Comparison of ENCODE assay signal across 8 cellular contexts in the genomic region with DNA sequence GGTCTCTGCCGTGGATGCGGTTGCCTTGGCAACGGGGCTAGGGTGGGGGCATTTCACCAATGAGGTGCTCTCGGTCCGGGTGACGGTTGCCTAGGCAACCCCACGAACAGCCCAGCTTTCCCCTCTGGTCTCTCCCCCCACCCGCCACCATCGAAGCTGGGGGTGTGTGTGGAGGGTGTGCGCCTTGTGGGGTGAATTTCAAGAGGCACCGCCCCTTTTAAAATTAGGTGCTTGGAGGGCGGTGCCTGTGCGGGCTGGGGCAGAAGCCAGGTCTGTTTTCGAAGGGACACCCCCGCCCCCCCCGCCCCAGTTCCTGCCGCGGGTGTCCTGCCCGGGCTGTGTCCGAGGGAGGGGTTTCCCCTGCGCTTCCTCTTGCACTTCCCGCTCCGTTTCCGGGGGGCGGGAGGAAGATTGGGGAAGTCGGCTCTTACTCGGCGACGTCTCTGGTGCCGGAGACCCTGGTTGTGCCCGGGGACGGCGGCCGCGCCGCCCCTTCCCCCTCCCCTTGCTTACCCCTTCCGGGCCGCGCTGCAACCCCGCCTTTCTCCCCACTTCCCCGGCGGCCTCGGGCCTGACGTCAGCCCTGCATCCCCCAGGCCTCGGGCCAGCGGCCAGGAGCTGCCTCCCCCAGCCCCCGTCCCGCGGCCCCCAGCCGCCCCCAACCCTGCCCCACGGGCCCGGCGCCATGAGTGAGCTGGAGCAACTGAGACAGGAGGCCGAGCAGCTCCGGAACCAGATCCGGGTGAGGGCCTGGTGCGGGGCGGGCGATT. TPM values are rescaled to one million over a fixed set of nuclear protein-coding genes. Genes with fewer than 3 reads are reported as not detected.
DNase-seq lines count a peak whose midpoint lies in the region; ATAC-seq, FAIRE-seq and TF ChIP-seq lines count a peak whose summit lies in the region.

No MANE protein-coding gene starts in this region.

- H3K9me2 ChIP-seq in HCT116 (ENCODE audit: insufficient read depth) = no peaks in the 10 kb centered on the region

- H2BK15ac ChIP-seq in mesenchymal stem cell (ENCODE audit: low read depth, poor library complexity, severe bottlenecking) = no peak overlapping the region

- BruUV-seq in HCT116 (replicated peaks; lab: Mats Ljungman, UMichigan) = no TSS peak

- peak; percentile 79 for FAIRE-seq in G401.6 (lab: Jason Lieb, UNC)

- H3K23ac ChIP-seq in mesenchymal stem cell (ENCODE audit: low read length in 2 of 2) = no peak overlapping the region

- peak overlapping the region; percentile 94 for H3K4me2 ChIP-seq in HCT116 (ENCODE audit: low read length)
- H3K4me2 ChIP-seq in mesenchymal stem cell (ENCODE audit: low read length, poor library complexity, severe bottlenecking) = peak overlapping the region; percentile 84

- no peaks in the 10 kb centered on the region for H3K27me3 ChIP-seq in HCT116 (ENCODE audit: insufficient read depth, low read length)
- H3K27me3 ChIP-seq in effector memory CD4-positive, alpha-beta T cell (replicated peaks; ENCODE audit: control insufficient read depth, insufficient read depth, low read length, poor library complexity, severe bottlenecking) = no peaks in the 10 kb centered on the region
- no peaks in the 10 kb centered on the region for H3K27me3 ChIP-seq in mesenchymal stem cell (ENCODE audit: control insufficient read depth in 1 of 2, insufficient read depth in 1 of 2, low read length in 2 of 2)

- peak overlapping the region in 1 of 2 experiments; percentile 35 for H2BK12ac ChIP-seq in mesenchymal stem cell (ENCODE audit: low read length in 2 of 2)

- H4K91ac ChIP-seq in mesenchymal stem cell (ENCODE audit: low read length) = peak overlapping the region; percentile 36

- intact Hi-C loops in HCT116 (cut with micrococcal nuclease) = no loop called here

- no peak overlapping the region for H2BK5ac ChIP-seq in mesenchymal stem cell (ENCODE audit: low read depth, low read length, poor library complexity, severe bottlenecking)

- peak overlapping the region; percentile 32 to 41 for H3K4ac ChIP-seq in mesenchymal stem cell (ENCODE audit: low read depth in 1 of 2, low read length in 2 of 2)

- no peak overlapping the region for H2BK120ac ChIP-seq in mesenchymal stem cell (ENCODE audit: low read depth, low read length)

- CTCF ChIA-PET in HCT116 (lab: Charles Lee) = no interaction called here

- peaks cover 0 to 16% of the 10 kb centered on the region in 2 experiments; a peak in 1 of 4 replicates for H3K4me1 ChIP-seq in HCT116 (ENCODE audit: control insufficient read depth in 1 of 2, insufficient read depth in 2 of 2, low read length in 2 of 2)
- peaks cover 17% of the 10 kb centered on the region for H3K4me1 ChIP-seq in effector memory CD4-positive, alpha-beta T cell (ENCODE audit: control insufficient read depth, insufficient read depth, low read length, poor library complexity, severe bottlenecking)
- H3K4me1 ChIP-seq in mesenchymal stem cell (ENCODE audit: control insufficient read depth, insufficient read depth, low read depth, low read length) = peaks cover 11% of the 10 kb centered on the region

- H3K4me3 ChIP-seq in HCT116 (replicated peaks in 1 of 2; ENCODE audit: low read depth in 1 of 2, low read length in 2 of 2) (peak overlapping the region; percentile 88 to 96; a peak in 3 of 4 replicates), mesenchymal stem cell (ENCODE audit: insufficient read depth in 1 of 2, low read depth in 1 of 2, low read length in 2 of 2) (peak overlapping the region; percentile 82 to 89)
- H3K4me3 ChIP-seq in effector memory CD4-positive, alpha-beta T cell (ENCODE audit: insufficient read depth, low read depth, low read length, poor library complexity, severe bottlenecking) = peak overlapping the region; percentile 62

- no peaks in the 10 kb centered on the region for H4K20me1 ChIP-seq in HCT116 (ENCODE audit: insufficient read depth)

- H3K27ac ChIP-seq in HCT116 (ENCODE audit: low read depth, low read length) = no peak overlapping the region
- H3K27ac ChIP-seq in effector memory CD4-positive, alpha-beta T cell (ENCODE audit: insufficient read depth, low read length, poor library complexity, severe bottlenecking) = peak overlapping the region; percentile 86
- H3K27ac ChIP-seq in mesenchymal stem cell (ENCODE audit: low read length, poor library complexity, severe bottlenecking) = peak overlapping the region; percentile 6

- ATAC-seq in HCT116 (no peak), HG03039 (IDR thresholded peaks at IDR 0.05; ENCODE audit: unreplicated experiment) (no peak)

- no peak overlapping the region for H4K8ac ChIP-seq in mesenchymal stem cell (ENCODE audit: low read length)

- no peak for TF ChIP-seq CTCF in HCT116 (IDR thresholded peaks at IDR 0.05 in 2 of 3, conservative IDR thresholded peaks at IDR 0.05 in 1 of 3; ENCODE audit: borderline replicate concordance in 1 of 3, insufficient read depth in 1 of 3, low read depth in 2 of 3, low read length in 2 of 3)

- TF ChIP-seq POLR2A in HCT116 (IDR thresholded peaks at IDR 0.05; ENCODE audit: borderline replicate concordance, extremely low read depth, insufficient read depth, insufficient read length) = no peak

- TF ChIP-seq RAD21 in HCT116 (IDR thresholded peaks at IDR 0.05; ENCODE audit: low read depth) = no peak

- WGBS in mesenchymal stem cell = 14% methylated on average over 24 of the region's 59 CpGs

- peaks cover 20% of the 10 kb centered on the region for H3K79me1 ChIP-seq in mesenchymal stem cell (replicated peaks; ENCODE audit: low read length, poor library complexity, severe bottlenecking)

- no peak for DNase-seq in HCT116 (ENCODE audit: low read depth, low spot score)
- peak; percentile 59 to 78 for DNase-seq in NCI-H526 (lab: John Stamatoyannopoulos, UW)
- DNase-seq in activated CD8-positive, alpha-beta memory T cell treated with anti-CD3 and anti-CD28 coated beads for 1 hour (ENCODE audit: extremely low read depth in 1 of 2, low read depth in 1 of 2) = peak; percentile 69 to 89
- DNase-seq in effector memory CD4-positive, alpha-beta T cell = peak; percentile 92 to 94 (median 93)
- DNase-seq in mesenchymal stem cell = peak; percentile 79
- DNase-seq in stimulated activated CD8-positive, alpha-beta memory T cell treated with anti-CD3 and anti-CD28 coated beads, Interleukin-12 subunit alpha, Interleukin-12 subunit beta, amount 100 ng/mL, for 1 hour (ENCODE audit: low read depth) = peak; percentile 73

- peak overlapping the region; percentile 87; the same call in 1 of the 2 replicates for H3K9ac ChIP-seq in HCT116 (ENCODE audit: low read length)
- H3K9ac ChIP-seq in mesenchymal stem cell (ENCODE audit: low read length) = peak overlapping the region; percentile 96

- peak overlapping the region in 1 of 2 experiments; percentile 68 for H3K18ac ChIP-seq in mesenchymal stem cell (ENCODE audit: low read depth in 1 of 2, low read length in 2 of 2)

- H2AFZ ChIP-seq in HCT116 (ENCODE audit: low read depth, low read length, poor library complexity, severe bottlenecking) (no peak overlapping the region), mesenchymal stem cell (ENCODE audit: low read depth, low read length) (no peak overlapping the region)

- H3K9me3 ChIP-seq in HCT116 (ENCODE audit: control insufficient read depth in 1 of 2, insufficient read depth in 1 of 2, low read depth in 1 of 2, low read length in 2 of 2) = no peaks in the 10 kb centered on the region
- no peaks in the 10 kb centered on the region for H3K9me3 ChIP-seq in effector memory CD4-positive, alpha-beta T cell (ENCODE audit: control insufficient read depth, low read length)
- no peaks in the 10 kb centered on the region for H3K9me3 ChIP-seq in mesenchymal stem cell (ENCODE audit: control insufficient read depth, low read length)

- no peak overlapping the region for H3K14ac ChIP-seq in mesenchymal stem cell (ENCODE audit: low read length in 2 of 2)

- no peak overlapping the region for H2AK5ac ChIP-seq in mesenchymal stem cell (ENCODE audit: low read length, severe bottlenecking)

- H3K36me3 ChIP-seq in HCT116 (ENCODE audit: control insufficient read depth in 1 of 2, insufficient read depth in 2 of 2, low read length in 2 of 2) (peaks cover 13 to 17% of the 10 kb centered on the region in 2 experiments; a peak in 3 of 4 replicates), mesenchymal stem cell (ENCODE audit: control insufficient read depth in 1 of 2, insufficient read depth in 2 of 2, low read depth in 1 of 2, low read length in 2 of 2) (peaks cover 38 to 46% of the 10 kb centered on the region in 2 experiments)
- peaks cover 34% of the 10 kb centered on the region for H3K36me3 ChIP-seq in effector memory CD4-positive, alpha-beta T cell (ENCODE audit: control insufficient read depth, insufficient read depth, low read length)

- peaks cover 26% of the 10 kb centered on the region for H3K79me2 ChIP-seq in HCT116 (ENCODE audit: insufficient read depth, low read length)

- RAD21 ChIA-PET in HCT116 (lab: Charles Lee; ENCODE audit: low non-redundant PET in 1 of 2, low total read pairs in 2 of 2, uncharacterized antibody in 2 of 2, unreplicated experiment in 2 of 2) = no interaction called here

- POLR2A ChIA-PET in HCT116 (lab: Charles Lee) = interaction anchor here (1.1 to 2.0 kb wide), 2 partner anchors 30 to 247 kb away, joined by 3 to 4 read pairs; a partner anchor contains a TSS

TF ChIP-seq in HCT116, 20 proteins besides CTCF, POLR2A, EP300 and RAD21 (continues in another document):
- TF ChIP-seq SP1 (IDR thresholded peaks at IDR 0.05; ENCODE audit: low read depth) (no peak), ZNF274 (IDR thresholded peaks at IDR 0.05; ENCODE audit: low read depth, low read length) (no peak)

RNA-seq across cellular contexts. Expression of a gene that starts 2.2 kb away (rescaled TPM):
- 246 TPM for total RNA-seq in HCT116 (2021; ENCODE audit: unreplicated experiment)
- 302 and 394 TPM in 2 replicates for polyA plus RNA-seq in HCT116 (2012)
- 145 TPM for polyA plus RNA-seq in mesenchymal stem cell (2013, experiment 1 of 2)
- polyA plus RNA-seq in mesenchymal stem cell (2013, experiment 2 of 2) = 145 TPM

RNA-seq across cellular contexts. Expression of a gene that starts 18.3 kb away (rescaled TPM):
- 59.7 TPM for total RNA-seq in HCT116 (2021; ENCODE audit: unreplicated experiment)
- polyA plus RNA-seq in HCT116 (2012) = 24.5 and 26.8 TPM in 2 replicates
- 13.2 TPM for polyA plus RNA-seq in mesenchymal stem cell (2013, experiment 1 of 2)
- 12.0 TPM for polyA plus RNA-seq in mesenchymal stem cell (2013, experiment 2 of 2)

RNA-seq across cellular contexts. Expression of a gene that starts 19.5 kb away (rescaled TPM):
- total RNA-seq in HCT116 (2021; ENCODE audit: unreplicated experiment) = not detected
- not detected in 2 replicates for polyA plus RNA-seq in HCT116 (2012)
- polyA plus RNA-seq in mesenchymal stem cell (2013, experiment 1 of 2) = not detected
- polyA plus RNA-seq in mesenchymal stem cell (2013, experiment 2 of 2) = 0.03 TPM

RNA-seq across cellular contexts. Expression of a gene that starts 30.2 kb away (rescaled TPM):
- total RNA-seq in HCT116 (2021; ENCODE audit: unreplicated experiment) = 67.5 TPM
- polyA plus RNA-seq in HCT116 (2012) = 61.4 and 77.5 TPM in 2 replicates
- 32.8 TPM for polyA plus RNA-seq in mesenchymal stem cell (2013, experiment 1 of 2)
- polyA plus RNA-seq in mesenchymal stem cell (2013, experiment 2 of 2) = 33.6 TPM

RNA-seq across cellular contexts. Expression of a gene that starts 34.4 kb away (rescaled TPM):
- 11.8 TPM for total RNA-seq in HCT116 (2021; ENCODE audit: unreplicated experiment)
- polyA plus RNA-seq in HCT116 (2012) = 9.7 and 10.9 TPM in 2 replicates
- polyA plus RNA-seq in mesenchymal stem cell (2013, experiment 1 of 2) = 0.41 TPM
- polyA plus RNA-seq in mesenchymal stem cell (2013, experiment 2 of 2) = 0.45 TPM
